Comparison of ENCODE assay signal across 23 cellular contexts in genomic region chr11:9222654-9223053, GRCh38.
"Had no signal": no experiment of that assay in that cellular context is flagged by ENCODE, and none has a peak within 500 bp of the region (broad histone marks: within the 10 kb centered on the region; RNA-seq: fewer than 3 reads in every experiment).

No MANE protein-coding gene starts in this region.

- ATAC-seq: activated CD8-positive, alpha-beta T cell treated with anti-CD3 and anti-CD28 coated beads, Interleukin-2, amount 10 ng/mL, durations not matched to agents 7 days and 5 days; foreskin keratinocyte; left lobe of liver; lower lobe of right lung; pancreas; right cardiac atrium had no signal

- H3K27me3 Mint-ChIP-seq: activated naive CD4-positive, alpha-beta T cell treated with anti-CD3 and anti-CD28 coated beads, Interleukin-2, amount 50 U/mL, for 24 hours; naive B cell had no signal

- H3K9me3 ChIP-seq: lower lobe of right lung, pancreas, tibial artery had no signal

- H3K36me3 Mint-ChIP-seq: naive B cell had no signal

- H3K4me1 ChIP-seq: foreskin keratinocyte had no signal

- H3K27me3 ChIP-seq: brain microvascular endothelial cell, foreskin keratinocyte, pancreas, tibial artery had no signal

- FAIRE-seq: colon, endometrium, kidney, pancreas had no signal

- H3K4me3 ChIP-seq: lower lobe of right lung, pancreas, tibial artery had no signal

- H3K27ac Mint-ChIP-seq: activated CD8-positive, alpha-beta T cell treated with anti-CD3 and anti-CD28 coated beads, Interleukin-2, amount 10 ng/mL, durations not matched to agents 7 days and 5 days; activated naive CD4-positive, alpha-beta T cell treated with anti-CD3 and anti-CD28 coated beads, Interleukin-2, amount 50 U/mL, for 24 hours; activated T-helper 1 cell treated with anti-CD3 and anti-CD28 coated beads, Interleukin-12 subunit alpha, Interleukin-12 subunit beta, Interleukin-2, Interleukin-4 antibody, amounts not matched to agents 30 ng/mL and 10 ng/mL and 1 ng/mL, durations not matched to agents 14 hours and 24 hours and 36 hours had no signal

- H3K4me3 Mint-ChIP-seq: activated CD8-positive, alpha-beta T cell treated with anti-CD3 and anti-CD28 coated beads, Interleukin-2, amount 10 ng/mL, durations not matched to agents 7 days and 5 days; activated naive CD4-positive, alpha-beta T cell treated with anti-CD3 and anti-CD28 coated beads, Interleukin-2, amount 50 U/mL, for 24 hours; activated T-helper 1 cell treated with anti-CD3 and anti-CD28 coated beads, Interleukin-12 subunit alpha, Interleukin-12 subunit beta, Interleukin-2, Interleukin-4 antibody, amounts not matched to agents 30 ng/mL and 10 ng/mL and 1 ng/mL, durations not matched to agents 14 hours and 24 hours and 36 hours; naive B cell had no signal

- H3K9me3 Mint-ChIP-seq: activated naive CD4-positive, alpha-beta T cell treated with anti-CD3 and anti-CD28 coated beads, Interleukin-2, amount 50 U/mL, for 24 hours; activated T-helper 1 cell treated with anti-CD3 and anti-CD28 coated beads, Interleukin-12 subunit alpha, Interleukin-12 subunit beta, Interleukin-2, Interleukin-4 antibody, amounts not matched to agents 30 ng/mL and 10 ng/mL and 1 ng/mL, durations not matched to agents 14 hours and 24 hours and 36 hours had no signal

- H3K27ac ChIP-seq: brain microvascular endothelial cell, foreskin keratinocyte, lower lobe of right lung, pancreas, tibial artery had no signal

- H3K36me3 ChIP-seq: brain microvascular endothelial cell, lower lobe of right lung, pancreas, tibial artery had no signal

- DNase-seq: activated CD4-positive, alpha-beta T cell treated with anti-CD3 and anti-CD28 coated beads for 1 hour; activated CD4-positive, alpha-beta T cell treated with anti-CD3 and anti-CD28 coated beads, Interleukin-2, amount 50 U/mL, for 1 hour; activated CD8-positive, alpha-beta T cell treated with anti-CD3 and anti-CD28 coated beads, Interleukin-2, amount 10 ng/mL, durations not matched to agents 7 days and 5 days; activated gamma-delta T cell; aorta; brain microvascular endothelial cell; central memory CD4-positive, alpha-beta T cell; foreskin keratinocyte; kidney; lower lobe of right lung; mesendoderm; naive B cell; pancreas; right cardiac atrium; stimulated activated CD4-positive, alpha-beta T cell treated with anti-CD3 and anti-CD28 coated beads, Interleukin-4, amount 100 ng/mL, for 24 hours; stimulated activated naive CD4-positive, alpha-beta T cell treated with Interleukin-2 at 50 U/mL for 16 hours; T-helper 1 cell; tibial artery had no signal
